Comparison of ENCODE assay signal across 10 cellular contexts in genomic region chr12:56081393-56082347, GRCh38. TPM values are rescaled to one million over a fixed set of nuclear protein-coding genes. Genes with fewer than 3 reads are reported as not detected.
DNase-seq lines count a peak whose midpoint lies in the region; ATAC-seq, FAIRE-seq and TF ChIP-seq lines count a peak whose summit lies in the region.
"Had no signal": no experiment of that assay in that cellular context is flagged by ENCODE, and none has a peak within 500 bp of the region (broad histone marks: within the 10 kb centered on the region; RNA-seq: fewer than 3 reads in every experiment).

No MANE protein-coding gene starts in this region.

- FAIRE-seq in frontal cortex (lab: Jason Lieb, UNC) = no peak

- intact Hi-C loops in natural killer cell (cut with micrococcal nuclease) = no loop called here

- H3K4me1 Mint-ChIP-seq in natural killer cell = peaks cover 0 to 21% of the 10 kb centered on the region in 2 donors
- peaks cover 7% of the 10 kb centered on the region for H3K4me1 Mint-ChIP-seq in osteocyte (ENCODE audit: unreplicated experiment)

- no peaks in the 10 kb centered on the region for H3K36me3 Mint-ChIP-seq in natural killer cell
- no peaks in the 10 kb centered on the region for H3K36me3 Mint-ChIP-seq in osteocyte (ENCODE audit: unreplicated experiment)

- no peak for ATAC-seq in natural killer cell
- ATAC-seq in GM18870 (IDR thresholded peaks at IDR 0.05; ENCODE audit: unreplicated experiment) = no peak

- H3K9me3 Mint-ChIP-seq in natural killer cell (no peaks in the 10 kb centered on the region), osteocyte (ENCODE audit: unreplicated experiment) (no peaks in the 10 kb centered on the region)

- H3K27ac Mint-ChIP-seq in natural killer cell (no peak overlapping the region), osteocyte (ENCODE audit: unreplicated experiment) (no peak overlapping the region)

- H3K27ac ChIP-seq in 22Rv1 = peak overlapping the region; percentile 99

- H3K27me3 Mint-ChIP-seq in natural killer cell (ENCODE audit: low read depth in 2 of 2) (peaks cover 7 to 21% of the 10 kb centered on the region in 2 donors), osteocyte (ENCODE audit: unreplicated experiment) (no peaks in the 10 kb centered on the region)

- peak overlapping the region; percentile 75 for H3K4me3 Mint-ChIP-seq in natural killer cell
- no peak overlapping the region for H3K4me3 Mint-ChIP-seq in osteocyte (ENCODE audit: unreplicated experiment)

- TF ChIP-seq CTCF in 22Rv1 (IDR thresholded peaks at IDR 0.05) = no peak
- TF ChIP-seq CTCF in natural killer cell (IDR thresholded peaks at IDR 0.05) = no peak
- TF ChIP-seq CTCF in osteocyte (IDR thresholded peaks at IDR 0.05) = no peak

- DNase-seq in LoVo (ENCODE audit: low spot score) (peak; percentile 78), frontal cortex (ENCODE audit: low spot score in 2 of 2) (peak; percentile 29 to 71), natural killer cell (no peak), NCI-H1436 treated with DMSO at 0.1 percent for 48 hours (lab: John Stamatoyannopoulos, UW) (no peak), osteocyte (ENCODE audit: extremely low spot score, unreplicated experiment) (no peak), GF-D8 (lab: John Stamatoyannopoulos, UW) (no peak)
- DNase-seq: activated T-cell treated with anti-CD3 and anti-CD28 coated beads, Interleukin-2, amount 50 U/mL, for 1 hour; DMS79 treated with DMSO at 0.1 percent for 48 hours had no signal

RNA-seq across cellular contexts. Expression of gene ERBB3, which starts 1.7 kb away (rescaled TPM):
- total RNA-seq in frontal cortex = 2.0 TPM
- total RNA-seq in natural killer cell = under 1 TPM in 2 of 3 donors, not detected in 1; 0.26 to 0.66 TPM
- 0.97 and 1.2 TPM in 2 replicates for total RNA-seq in osteocyte

RNA-seq across cellular contexts. Expression of gene PA2G4, which starts 22.7 kb away (rescaled TPM):
- total RNA-seq in frontal cortex (74.6 TPM), natural killer cell (10 to 100 TPM; 78.5 to 86.4 (median 79.7) TPM), osteocyte (85.9 and 87.9 TPM in 2 replicates)

RNA-seq across cellular contexts. Expression of gene RPL41, which starts 34.8 kb away (rescaled TPM):
- 1,399 TPM for total RNA-seq in frontal cortex
- total RNA-seq in natural killer cell = 1,000 to 10,000 TPM; 2,342 to 3,083 (median 3,009) TPM
- 3,386 and 3,580 TPM in 2 replicates for total RNA-seq in osteocyte

RNA-seq across cellular contexts. Expression of gene ZC3H10, which starts 36.4 kb away (rescaled TPM):
- total RNA-seq in frontal cortex (8.2 TPM), natural killer cell (10 to 100 TPM; 12.0 to 24.3 (median 16.2) TPM), osteocyte (10.5 and 11.8 TPM in 2 replicates)

RNA-seq across cellular contexts. Expression of gene RPS26, which starts 40.0 kb away (rescaled TPM):
- total RNA-seq in frontal cortex (15.5 TPM), natural killer cell (10 to 100 TPM; 29.5 to 50.3 (median 35.5) TPM), osteocyte (25.0 and 25.3 TPM in 2 replicates)

Comparison
In these comparisons a context has a peak if more than half of its experiments do, and no peak if none do; other contexts are left out.
1. DNase-seq: peak in LoVo (single experiment) and frontal cortex (2 of 2); none in natural killer cell (single experiment), NCI-H1436 treated with DMSO at 0.1 percent for 48 hours (single experiment), osteocyte (single experiment) and GF-D8 (single experiment).